Comparison of ENCODE assay signal across 22 cellular contexts in genomic region chr1:85316324-85316723, GRCh38. TPM values are rescaled to one million over a fixed set of nuclear protein-coding genes. Genes with fewer than 3 reads are reported as not detected.
A peak's percentile ranks its signal among the peaks of the same experiment; 100 is the strongest.
DNase-seq lines count a peak whose midpoint lies in the region; ATAC-seq and TF ChIP-seq lines count a peak whose summit lies in the region.
"Had no signal": no experiment of that assay in that cellular context is flagged by ENCODE, and none has a peak within 500 bp of the region (broad histone marks: within the 10 kb centered on the region; RNA-seq: fewer than 3 reads in every experiment).

No MANE protein-coding gene starts in this region.

- ATAC-seq in Panc1 (no peak), memory B cell (ENCODE audit: low read depth) (no peak), GM19023 (IDR thresholded peaks at IDR 0.05; ENCODE audit: unreplicated experiment) (no peak), body of pancreas (no peak), GM21619 (IDR thresholded peaks at IDR 0.05; ENCODE audit: unreplicated experiment) (no peak)
- ATAC-seq: stimulated activated effector memory CD8-positive, alpha-beta T cell treated with anti-CD3 and anti-CD28 coated beads, Interleukin-12 subunit alpha, Interleukin-12 subunit beta, amount 100 ng/mL, for 72 hours; T-helper 17 cell had no signal

- H3K27me3 ChIP-seq in MG63 (no peaks in the 10 kb centered on the region), Panc1 (ENCODE audit: control insufficient read depth, insufficient read depth, low read length) (no peaks in the 10 kb centered on the region), body of pancreas (no peaks in the 10 kb centered on the region)
- H3K27me3 ChIP-seq: suprapubic skin, vagina had no signal

- peak overlapping the region; percentile 85 for H3K27ac ChIP-seq in Panc1 (ENCODE audit: low read length)
- H3K27ac ChIP-seq in body of pancreas: no peak overlapping the region
- H3K27ac ChIP-seq: parathyroid adenoma, suprapubic skin, vagina had no signal

- TF ChIP-seq POLR2A in body of pancreas (IDR thresholded peaks at IDR 0.05): no peak

- no peaks in the 10 kb centered on the region for H3K9me3 ChIP-seq in MG63
- H3K9me3 ChIP-seq in Panc1 (ENCODE audit: control insufficient read depth, insufficient read depth, low read depth, low read length): peaks cover 4% of the 10 kb centered on the region; the same call in 1 of the 2 replicates
- no peaks in the 10 kb centered on the region for H3K9me3 ChIP-seq in body of pancreas
- H3K9me3 ChIP-seq: suprapubic skin, vagina had no signal

- no peak for TF ChIP-seq CTCF in Panc1 (IDR thresholded peaks at IDR 0.05)
- TF ChIP-seq CTCF in body of pancreas (IDR thresholded peaks at IDR 0.05): no peak

- peak overlapping the region; percentile 40 for H3K27ac Mint-ChIP-seq in memory B cell
- H3K27ac Mint-ChIP-seq: B cell; naive B cell; stimulated activated effector memory CD8-positive, alpha-beta T cell treated with anti-CD3 and anti-CD28 coated beads, Interleukin-12 subunit alpha, Interleukin-12 subunit beta, amount 100 ng/mL, for 72 hours; T-helper 17 cell had no signal

- H3K36me3 Mint-ChIP-seq in memory B cell: peaks cover 10% of the 10 kb centered on the region
- H3K36me3 Mint-ChIP-seq: naive B cell had no signal

- H3K4me3 Mint-ChIP-seq in memory B cell: no peak overlapping the region
- H3K4me3 Mint-ChIP-seq: B cell; stimulated activated effector memory CD8-positive, alpha-beta T cell treated with anti-CD3 and anti-CD28 coated beads, Interleukin-12 subunit alpha, Interleukin-12 subunit beta, amount 100 ng/mL, for 72 hours; T-helper 17 cell had no signal

- DNase-seq in NCI-H1417 (lab: John Stamatoyannopoulos, UW) (peak in 2 of 3 experiments; percentile 62 to 91), NCI-H1417 treated with DMSO at 0.1 percent for 48 hours (lab: John Stamatoyannopoulos, UW) (no peak), MG63 (peak; percentile 38), Panc1 (ENCODE audit: low read depth, low spot score) (no peak), memory B cell (ENCODE audit: low spot score in 2 of 2) (no peak), body of pancreas (no peak)
- DNase-seq: 8988T; activated CD4-positive, alpha-beta T cell treated with anti-CD3 and anti-CD28 coated beads, Interleukin-2, amount 50 U/mL, for 4 hours; activated gamma-delta T cell; HCEC 1CT; hippocampal formation; naive B cell; NCI-H1436 treated with DMSO at 0.1 percent for 48 hours; SHP77 treated with DMSO at 0.1 percent for 48 hours; T-helper 17 cell had no signal

- H3K4me1 ChIP-seq in Panc1 (ENCODE audit: control insufficient read depth, insufficient read depth, low read length) (peaks cover 45% of the 10 kb centered on the region), body of pancreas (no peaks in the 10 kb centered on the region)

- no peaks in the 10 kb centered on the region for H3K9me3 Mint-ChIP-seq in memory B cell
- H3K9me3 Mint-ChIP-seq: naive B cell; stimulated activated effector memory CD8-positive, alpha-beta T cell treated with anti-CD3 and anti-CD28 coated beads, Interleukin-12 subunit alpha, Interleukin-12 subunit beta, amount 100 ng/mL, for 72 hours had no signal

- POLR2A ChIA-PET in Panc1 (lab: Charles Lee): interaction anchor here (0.6 to 1.3 kb wide), 2 partner anchors 40 to 377 kb away, joined by 3 read pairs; partner anchors contain the start of gene BCL10

- peaks cover 11% of the 10 kb centered on the region for H3K36me3 ChIP-seq in MG63
- H3K36me3 ChIP-seq in Panc1 (ENCODE audit: control insufficient read depth, insufficient read depth, low read length): peaks cover 6% of the 10 kb centered on the region
- no peaks in the 10 kb centered on the region for H3K36me3 ChIP-seq in body of pancreas (replicated peaks in 1 of 2; ENCODE audit: insufficient read depth in 1 of 2, low read depth in 2 of 2)
- H3K36me3 ChIP-seq: suprapubic skin, vagina had no signal

- intact Hi-C loops in Panc1 (cut with micrococcal nuclease; ENCODE audit: unreplicated experiment) (no loop called here), body of pancreas (cut with DNase I) (no loop called here)

- peaks cover 15% of the 10 kb centered on the region for H3K4me1 Mint-ChIP-seq in memory B cell
- H3K4me1 Mint-ChIP-seq: B cell had no signal

- WGBS in body of pancreas, 2 donors: 92 to 98% methylated on average over 2 of the region's 2 CpGs

- H3K27me3 Mint-ChIP-seq in memory B cell: no peaks in the 10 kb centered on the region

- H3K4me3 ChIP-seq in MG63: no peak overlapping the region
- no peak overlapping the region for H3K4me3 ChIP-seq in Panc1 (ENCODE audit: low read depth in 2 of 2, low read length in 2 of 2)
- H3K4me3 ChIP-seq in body of pancreas: no peak overlapping the region
- H3K4me3 ChIP-seq: suprapubic skin, vagina had no signal

- in situ Hi-C loops in Panc1 (cut with HindIII; ENCODE audit: low pct_unique_long_range_greater_than_20kb, low sequenced_read_pairs): loop anchor here (25.0 kb wide), 1 partner anchor 371 kb away; no protein-coding TSS in a partner anchor

- CTCF ChIA-PET in Panc1 (lab: Charles Lee): no interaction called here

- BruUV-seq in Panc1 (replicated peaks; lab: Mats Ljungman, UMichigan): no TSS peak

RNA-seq across cellular contexts. Expression of gene BCL10, which starts 39.9 kb away (rescaled TPM):
- 11.3 and 24.9 TPM in 2 replicates for total RNA-seq in MG63 (2014; rRNA removed; shearing (Covaris generic); ENCODE audit: low replicate concordance)
- total RNA-seq in Panc1 (2021; ENCODE audit: unreplicated experiment): 69.9 TPM
- 32.8 TPM for polyA plus RNA-seq in Panc1 (2012; ENCODE audit: insufficient read length)
- total RNA-seq in body of pancreas: 1 to 10 TPM; 4.9 to 9.3 TPM

RNA-seq across cellular contexts. Expression of gene C1orf52, which starts 56.9 kb away (rescaled TPM):
- total RNA-seq in MG63 (2014; rRNA removed; shearing (Covaris generic); ENCODE audit: low replicate concordance): 16.4 and 19.8 TPM in 2 replicates
- total RNA-seq in Panc1 (2021; ENCODE audit: unreplicated experiment): 51.6 TPM
- polyA plus RNA-seq in Panc1 (2012; ENCODE audit: insufficient read length): 44.0 TPM
- 10 to 100 TPM in 1 of 2 donors, 1 to 10 TPM in 1; 6.6 to 20.2 TPM for total RNA-seq in body of pancreas

Comparison
In these comparisons a context has a peak if more than half of its experiments do, and no peak if none do; other contexts are left out.
1. DNase-seq: peak in NCI-H1417 (2 of 3) and MG63 (single experiment); none in NCI-H1417 treated with DMSO at 0.1 percent for 48 hours (single experiment), Panc1 (single experiment), memory B cell (0 of 2) and body of pancreas (0 of 4).